ENCODE assay signal across 8 cellular contexts in the genomic region with DNA sequence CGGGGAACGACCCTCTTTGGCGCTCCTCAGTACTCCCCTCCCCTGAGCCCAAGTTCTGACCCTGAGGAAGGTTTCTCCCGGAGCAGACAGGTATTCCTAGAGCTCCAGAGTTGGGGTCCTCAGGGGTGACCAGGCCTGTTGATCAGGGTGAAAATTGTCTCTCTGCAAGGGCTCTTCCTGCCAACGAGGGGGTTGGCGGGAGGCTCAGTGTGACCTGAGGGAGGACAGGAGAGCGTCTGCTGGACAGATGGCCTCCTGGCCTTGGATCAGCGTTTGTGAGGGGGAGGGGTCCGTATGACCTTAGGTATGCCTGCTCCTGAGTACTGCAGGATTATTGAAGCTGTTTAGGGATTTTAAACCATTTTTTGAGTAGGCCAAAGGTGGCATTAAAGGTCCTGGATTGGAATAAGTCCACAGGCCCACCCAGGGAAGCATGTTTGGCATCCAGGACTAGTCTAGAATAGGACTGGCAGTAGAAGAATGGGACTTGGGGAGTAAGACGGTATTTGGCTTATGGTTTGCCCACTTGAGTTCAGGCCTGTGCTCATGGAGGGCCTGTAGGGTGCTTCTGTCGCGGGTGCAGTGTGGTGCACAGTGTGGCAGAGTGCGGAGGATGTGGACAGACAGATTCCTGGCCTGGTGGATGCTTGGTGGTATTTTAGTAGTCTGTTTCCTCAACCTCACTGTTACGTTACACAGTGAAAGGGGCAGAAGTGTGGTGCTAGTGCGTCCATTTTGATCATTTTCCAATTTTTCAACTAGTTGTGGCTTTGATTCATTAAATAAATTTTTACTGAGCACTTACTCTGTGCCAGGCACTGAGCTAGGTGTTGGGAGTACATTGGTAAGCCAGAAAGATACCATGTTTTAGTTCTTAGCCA. TPM values are rescaled to one million over a fixed set of nuclear protein-coding genes. Genes with fewer than 3 reads are reported as not detected.
A peak's percentile ranks its signal among the peaks of the same experiment; 100 is the strongest.
DNase-seq lines count a peak whose midpoint lies in the region; ATAC-seq and TF ChIP-seq lines count a peak whose summit lies in the region.

No MANE protein-coding gene starts in this region.

- H3K27ac ChIP-seq in OCI-LY1 (ENCODE audit: low read depth, low read length, poor library complexity, severe bottlenecking) (peak overlapping the region; percentile 70), neural progenitor cell (peak overlapping the region; percentile 10)

- H3K27me3 ChIP-seq in OCI-LY1 (ENCODE audit: insufficient read depth, low read length) (no peaks in the 10 kb centered on the region), neural progenitor cell (no peaks in the 10 kb centered on the region)

- H3K4me1 Mint-ChIP-seq in activated T-cell treated with anti-CD3 and anti-CD28 coated beads, Interleukin-2, amount 50 U/mL, for 72 hours (ENCODE audit: low read depth), result peaks cover 70% of the 10 kb centered on the region
- H3K4me1 Mint-ChIP-seq in neural progenitor cell, result peaks cover 34% of the 10 kb centered on the region

- H3K4me3 Mint-ChIP-seq in activated T-cell treated with anti-CD3 and anti-CD28 coated beads, Interleukin-2, amount 50 U/mL, for 72 hours, result peak overlapping the region; percentile 95
- H3K4me3 Mint-ChIP-seq in neural progenitor cell, result peak overlapping the region; percentile 97

- H3K36me3 ChIP-seq in OCI-LY1 (ENCODE audit: insufficient read depth, low read length) (peaks cover 6% of the 10 kb centered on the region; the same call in 1 of the 2 replicates), neural progenitor cell (no peaks in the 10 kb centered on the region)

- TF ChIP-seq CTCF in OCI-LY1 (IDR thresholded peaks at IDR 0.05; ENCODE audit: low read length), result no peak
- TF ChIP-seq CTCF in neural progenitor cell (IDR thresholded peaks at IDR 0.05), result no peak

- H3K4me1 ChIP-seq in OCI-LY1 (ENCODE audit: insufficient read depth, low read length, severe bottlenecking), result peaks cover 34% of the 10 kb centered on the region
- H3K4me1 ChIP-seq in neural progenitor cell, result peaks cover 22% of the 10 kb centered on the region

- no peaks in the 10 kb centered on the region for H4K20me1 ChIP-seq in OCI-LY1 (ENCODE audit: insufficient read depth, low read length)
- peaks cover 32% of the 10 kb centered on the region for H4K20me1 ChIP-seq in neural progenitor cell (ENCODE audit: low read depth)

- H3K4me3 ChIP-seq in OCI-LY1 (ENCODE audit: low read depth, low read length, poor library complexity, severe bottlenecking) (peak overlapping the region; percentile 77), neural progenitor cell (peak overlapping the region; percentile 74)

- ATAC-seq in HG02571 (IDR thresholded peaks at IDR 0.05; ENCODE audit: unreplicated experiment) (peak; percentile 6), GM18858 (IDR thresholded peaks at IDR 0.05; ENCODE audit: unreplicated experiment) (no peak), GM19351 (IDR thresholded peaks at IDR 0.05; ENCODE audit: unreplicated experiment) (no peak)
- peak; percentile 22 to 24 for ATAC-seq in activated T-cell treated with anti-CD3 and anti-CD28 coated beads, Interleukin-2, amount 50 U/mL, for 72 hours (replicated peaks in 1 of 2)

- no peaks in the 10 kb centered on the region for H3K9me2 ChIP-seq in OCI-LY1 (ENCODE audit: low read depth, low read length)

- peak; percentile 48 for DNase-seq in CMK (ENCODE audit: low read depth)
- DNase-seq in activated T-cell treated with anti-CD3 and anti-CD28 coated beads, Interleukin-2, amount 50 U/mL, for 72 hours, result peak; percentile 56 to 62
- peak; percentile 29 for DNase-seq in fibroblast of peridontal ligament (ENCODE audit: extremely low read depth)
- peak; percentile 53 for DNase-seq in neural progenitor cell (ENCODE audit: low spot score)

- peak overlapping the region; percentile 91 for H3K4me2 ChIP-seq in OCI-LY1 (ENCODE audit: low read length)
- H3K4me2 ChIP-seq in neural progenitor cell, result peak overlapping the region; percentile 85

- H3F3A ChIP-seq in OCI-LY1 (ENCODE audit: insufficient read depth, low read length), result no peaks in the 10 kb centered on the region
- H3F3A ChIP-seq in neural progenitor cell (ENCODE audit: low read depth), result peaks cover 38% of the 10 kb centered on the region

- H3K36me3 Mint-ChIP-seq in activated T-cell treated with anti-CD3 and anti-CD28 coated beads, Interleukin-2, amount 50 U/mL, for 72 hours (ENCODE audit: insufficient read depth in 2 of 2), result peaks cover 11 to 16% of the 10 kb centered on the region in 2 donors
- H3K36me3 Mint-ChIP-seq in neural progenitor cell, result peaks cover 5% of the 10 kb centered on the region

- peak overlapping the region; percentile 92 for H3K27ac Mint-ChIP-seq in activated T-cell treated with anti-CD3 and anti-CD28 coated beads, Interleukin-2, amount 50 U/mL, for 72 hours
- peak overlapping the region; percentile 99 for H3K27ac Mint-ChIP-seq in neural progenitor cell

- H3K27me3 Mint-ChIP-seq in activated T-cell treated with anti-CD3 and anti-CD28 coated beads, Interleukin-2, amount 50 U/mL, for 72 hours (ENCODE audit: low read depth), result no peaks in the 10 kb centered on the region
- no peaks in the 10 kb centered on the region for H3K27me3 Mint-ChIP-seq in neural progenitor cell (ENCODE audit: insufficient read depth, low read depth)

- H3K79me2 ChIP-seq in OCI-LY1 (ENCODE audit: insufficient read depth, low read length) (peaks cover 55% of the 10 kb centered on the region), neural progenitor cell (ENCODE audit: low read depth) (peaks cover 65% of the 10 kb centered on the region)

- H3K9me3 ChIP-seq in OCI-LY1 (ENCODE audit: low read length) (no peaks in the 10 kb centered on the region), neural progenitor cell (ENCODE audit: low read depth) (no peaks in the 10 kb centered on the region)

- no peak overlapping the region for H2AFZ ChIP-seq in OCI-LY1 (ENCODE audit: low read length)
- peak overlapping the region; percentile 34 for H2AFZ ChIP-seq in neural progenitor cell (replicated peaks)

- H3K9ac ChIP-seq in OCI-LY1 (ENCODE audit: low read length) (peak overlapping the region; percentile 79), neural progenitor cell (peak overlapping the region; percentile 53)

- peaks cover 2% of the 10 kb centered on the region in 2 donors for H3K9me3 Mint-ChIP-seq in activated T-cell treated with anti-CD3 and anti-CD28 coated beads, Interleukin-2, amount 50 U/mL, for 72 hours
- no peaks in the 10 kb centered on the region for H3K9me3 Mint-ChIP-seq in neural progenitor cell

RNA-seq across cellular contexts. Expression of a gene that starts 1.0 kb away (rescaled TPM):
- total RNA-seq in activated T-cell treated with anti-CD3 and anti-CD28 coated beads, Interleukin-2, amount 50 U/mL, for 72 hours, result 10 to 100 TPM; 33.5 to 39.5 TPM
- total RNA-seq in neural progenitor cell (ENCODE audit: low replicate concordance), result 5.8 and 10.3 TPM in 2 replicates

RNA-seq across cellular contexts. Expression of a gene that starts 33.4 kb away (rescaled TPM):
- 100 to 1,000 TPM; 120 to 134 TPM for total RNA-seq in activated T-cell treated with anti-CD3 and anti-CD28 coated beads, Interleukin-2, amount 50 U/mL, for 72 hours
- total RNA-seq in neural progenitor cell (ENCODE audit: low replicate concordance), result 402 and 589 TPM in 2 replicates

Comparison
In these comparisons a context has a peak if more than half of its experiments do, and no peak if none do; other contexts are left out.
1. ATAC-seq: peak in HG02571 (single experiment) and activated T-cell treated with anti-CD3 and anti-CD28 coated beads, Interleukin-2, amount 50 U/mL, for 72 hours (2 of 2); none in GM18858 (single experiment) and GM19351 (single experiment).
2. Peak in every context shown above with its lines, with median percentiles within 50 percentile points of each other: DNase-seq.